Comparison of ENCODE assay signal across 8 cellular contexts in genomic region chr5:109695005-109695926, GRCh38. TPM values are rescaled to one million over a fixed set of nuclear protein-coding genes. Genes with fewer than 3 reads are reported as not detected.
DNase-seq lines count a peak whose midpoint lies in the region; ATAC-seq and TF ChIP-seq lines count a peak whose summit lies in the region.

No MANE protein-coding gene starts in this region.

- no peak for TF ChIP-seq EP300 in tibial nerve (IDR thresholded peaks at IDR 0.05)

- ATAC-seq in GM19324 (IDR thresholded peaks at IDR 0.05; ENCODE audit: low FRiP score, unreplicated experiment), result peak; percentile 57
- peak; percentile 64 for ATAC-seq in HG03159 (IDR thresholded peaks at IDR 0.05; ENCODE audit: unreplicated experiment)
- no peak for ATAC-seq in SK-N-SH treated with all-trans-retinoic acid at 6 μM for 48 hours

- no peaks in the 10 kb centered on the region for H3K27me3 Mint-ChIP-seq in chondrocyte (ENCODE audit: low read depth)

- peaks cover 77% of the 10 kb centered on the region for H3K4me1 Mint-ChIP-seq in chondrocyte (ENCODE audit: low read depth)

- H3K27ac ChIP-seq in A673 (ENCODE audit: low read depth, low read length, poor library complexity, severe bottlenecking) (peak overlapping the region; percentile 3), tibial nerve (peak overlapping the region in 3 of 4 donors; percentile 54 to 96 (median 65))

- TF ChIP-seq POLR2A in tibial nerve (IDR thresholded peaks at IDR 0.05), result no peak

- POLR2A ChIA-PET in A673 (lab: Charles Lee; ENCODE audit: low non-redundant PET), result interaction anchor here (0.6 kb wide), 1 partner anchor 85 kb away, joined by 10 read pairs; no protein-coding TSS in a partner anchor

- no peaks in the 10 kb centered on the region for H3K9me3 Mint-ChIP-seq in chondrocyte (ENCODE audit: low read depth)

- H3K9me3 ChIP-seq in A673 (ENCODE audit: low read depth, low read length, poor library complexity, severe bottlenecking) (no peaks in the 10 kb centered on the region), tibial nerve (no peaks in the 10 kb centered on the region)

- peaks cover 2% of the 10 kb centered on the region for H3K36me3 Mint-ChIP-seq in chondrocyte (ENCODE audit: low read depth)

- no peak overlapping the region for H3K4me3 Mint-ChIP-seq in chondrocyte (ENCODE audit: unreplicated experiment)

- TF ChIP-seq CTCF in A673 (conservative IDR thresholded peaks at IDR 0.05; ENCODE audit: low read depth, low read length), result no peak
- TF ChIP-seq CTCF in chondrocyte (IDR thresholded peaks at IDR 0.05), result no peak
- TF ChIP-seq CTCF in tibial nerve (IDR thresholded peaks at IDR 0.05), result no peak

- H3K4me3 ChIP-seq in A673 (ENCODE audit: low read depth, low read length, poor library complexity, severe bottlenecking) (peak overlapping the region; percentile 91), tibial nerve (no peak overlapping the region)

- WGBS in tibial nerve, 2 donors, result 14 to 34% methylated on average over 1 of the region's 1 CpG

- no TSS peak for BruUV-seq in A673 (replicated peaks; lab: Mats Ljungman, UMichigan)

- no peak for DNase-seq in A673 (ENCODE audit: low spot score)
- no peak for DNase-seq in chondrocyte (ENCODE audit: low spot score)
- DNase-seq in tibial nerve (ENCODE audit: low spot score in 2 of 2), result no peak
- DNase-seq in SHP77 treated with DMSO at 0.1 percent for 48 hours (lab: John Stamatoyannopoulos, UW), result no peak
- no peak for DNase-seq in stimulated activated CD4-positive, alpha-beta T cell treated with anti-CD3 and anti-CD28 coated beads, Interleukin-4, amount 100 ng/mL, for 4 hours

- H3K27me3 ChIP-seq in A673 (replicated peaks; ENCODE audit: insufficient read depth, low read depth, low read length, poor library complexity), result no peaks in the 10 kb centered on the region
- no peaks in the 10 kb centered on the region for H3K27me3 ChIP-seq in tibial nerve

- H3K4me1 ChIP-seq in A673 (ENCODE audit: insufficient read depth, low read length, poor library complexity, severe bottlenecking) (peaks cover 60% of the 10 kb centered on the region), tibial nerve (peaks cover 0 to 73% (median 41%) of the 10 kb centered on the region in 4 donors)

- peaks cover 17% of the 10 kb centered on the region for H3K36me3 ChIP-seq in A673 (ENCODE audit: insufficient read depth, low read length, poor library complexity, severe bottlenecking)
- H3K36me3 ChIP-seq in tibial nerve, result no peaks in the 10 kb centered on the region

- peak overlapping the region; percentile 63 for H3K27ac Mint-ChIP-seq in chondrocyte (ENCODE audit: unreplicated experiment)

- intact Hi-C loops in A673 (cut with micrococcal nuclease; ENCODE audit: unreplicated experiment), result loop anchor here (10.0 kb wide), 2 partner anchors 290 to 360 kb away; partner anchors contain the start of gene PJA2

- CTCF ChIA-PET in A673 (lab: Charles Lee), result no interaction called here

TF ChIP-seq in SK-N-SH treated with all-trans-retinoic acid at 6 μM for 48 hours, 23 proteins besides CTCF, POLR2A, EP300 and RAD21:
- TF ChIP-seq BACH2 (CRISPR knock-in tag; IDR thresholded peaks at IDR 0.05; ENCODE audit: borderline replicate concordance) (no peak), ZC3H10 (CRISPR knock-in tag; IDR thresholded peaks at IDR 0.05) (no peak), CSRNP3 (CRISPR knock-in tag; IDR thresholded peaks at IDR 0.05) (no peak), ESRRG (CRISPR knock-in tag; IDR thresholded peaks at IDR 0.05) (no peak), CSDC2 (CRISPR knock-in tag; IDR thresholded peaks at IDR 0.05) (no peak), ISL1 (CRISPR knock-in tag; IDR thresholded peaks at IDR 0.05) (no peak)
TF ChIP-seq in SK-N-SH treated with all-trans-retinoic acid at 6 μM for 48 hours: peak in this region for 0.

RNA-seq across cellular contexts. Expression of gene MAN2A1, which starts 5.5 kb away (rescaled TPM):
- total RNA-seq in A673 (2021) (128 and 138 TPM in 2 replicates), chondrocyte (75.0 to 144 TPM (median 75.7 TPM) in 3 replicates), tibial nerve (10 to 100 TPM; 50.0 to 66.0 (median 56.7) TPM)
